Comparison of ENCODE assay signal across 26 cellular contexts in genomic region chr13:79062291-79062690, GRCh38.
"Had no signal": no experiment of that assay in that cellular context is flagged by ENCODE, and none has a peak within 500 bp of the region (broad histone marks: within the 10 kb centered on the region; RNA-seq: fewer than 3 reads in every experiment).

No MANE protein-coding gene starts in this region.

- H3K27ac ChIP-seq: epithelial cell of prostate, esophagus squamous epithelium, left lung, lower lobe of right lung, skin epidermis, thoracic aorta, upper lobe of left lung, vagina had no signal

- H3K36me3 ChIP-seq: esophagus squamous epithelium, left lung, lower lobe of right lung, thoracic aorta, upper lobe of left lung, vagina had no signal

- ATAC-seq: activated CD8-positive, alpha-beta memory T cell treated with anti-CD3 and anti-CD28 coated beads, Interleukin-2, amount 10 ng/mL, durations not matched to agents 7 days and 5 days; activated CD8-positive, alpha-beta T cell treated with anti-CD3 and anti-CD28 coated beads, Interleukin-2, amount 10 ng/mL, durations not matched to agents 7 days and 5 days; activated naive CD4-positive, alpha-beta T cell treated with anti-CD3 and anti-CD28 coated beads, Interleukin-2, amount 50 U/mL, for 72 hours; left lung; lower lobe of right lung; natural killer cell; sciatic nerve had no signal

- H3K4me1 ChIP-seq: esophagus squamous epithelium, left lung, lower lobe of right lung, upper lobe of left lung, vagina had no signal

- DNase-seq: activated B cell treated with CpG ODN at 0.5 μM for 24 hours; activated CD4-positive, alpha-beta T cell treated with anti-CD3 and anti-CD28 coated beads, Interleukin-2, amount 50 U/mL, for 1 hour; activated CD8-positive, alpha-beta memory T cell treated with anti-CD3 and anti-CD28 coated beads, Interleukin-2, amount 10 ng/mL, durations not matched to agents 7 days and 5 days; activated CD8-positive, alpha-beta T cell treated with anti-CD3 and anti-CD28 coated beads, Interleukin-2, amount 10 ng/mL, durations not matched to agents 7 days and 5 days; activated naive CD4-positive, alpha-beta T cell; activated T-cell treated with anti-CD3 and anti-CD28 coated beads, Interleukin-2, amount 50 U/mL, for 48 hours; dermis blood vessel endothelial cell; effector CD4-positive, alpha-beta T cell; esophagus squamous epithelium; foreskin melanocyte; lower lobe of right lung; mesenchymal stem cell; natural killer cell; posterior cingulate gyrus; stimulated activated CD4-positive, alpha-beta T cell treated with anti-CD3 and anti-CD28 coated beads, Interleukin-12 subunit alpha, Interleukin-12 subunit beta, amount 100 ng/mL, for 4 hours; stimulated activated CD4-positive, alpha-beta T cell treated with anti-CD3 and anti-CD28 coated beads, Interleukin-4, amount 100 ng/mL, for 1 hour; T-helper 2 cell had no signal

- H3K9me3 ChIP-seq: esophagus squamous epithelium, left lung, lower lobe of right lung, thoracic aorta, upper lobe of left lung, vagina had no signal

- H3K4me1 Mint-ChIP-seq: activated B cell treated with CpG ODN at 0.5 μM for 24 hours; activated CD8-positive, alpha-beta memory T cell treated with anti-CD3 and anti-CD28 coated beads, Interleukin-2, amount 10 ng/mL, durations not matched to agents 7 days and 5 days; natural killer cell had no signal

- H3K27me3 ChIP-seq: esophagus squamous epithelium, left lung, upper lobe of left lung, vagina had no signal

- H3K4me3 Mint-ChIP-seq: activated B cell treated with CpG ODN at 0.5 μM for 24 hours; activated CD8-positive, alpha-beta memory T cell treated with anti-CD3 and anti-CD28 coated beads, Interleukin-2, amount 10 ng/mL, durations not matched to agents 7 days and 5 days; activated CD8-positive, alpha-beta T cell treated with anti-CD3 and anti-CD28 coated beads, Interleukin-2, amount 10 ng/mL, durations not matched to agents 7 days and 5 days; natural killer cell; stimulated activated naive CD8-positive, alpha-beta T cell treated with anti-CD3 and anti-CD28 coated beads, Interleukin-15, Interleukin-2, amounts not matched to agents 100 ng/mL and 50 ng/mL, for 24 hours had no signal

- H3K36me3 Mint-ChIP-seq: activated CD8-positive, alpha-beta memory T cell treated with anti-CD3 and anti-CD28 coated beads, Interleukin-2, amount 10 ng/mL, durations not matched to agents 7 days and 5 days; activated naive CD4-positive, alpha-beta T cell treated with anti-CD3 and anti-CD28 coated beads, Interleukin-2, amount 50 U/mL, for 72 hours; natural killer cell had no signal

- H3K27ac Mint-ChIP-seq: activated B cell treated with CpG ODN at 0.5 μM for 24 hours; activated CD8-positive, alpha-beta memory T cell treated with anti-CD3 and anti-CD28 coated beads, Interleukin-2, amount 10 ng/mL, durations not matched to agents 7 days and 5 days; activated CD8-positive, alpha-beta T cell treated with anti-CD3 and anti-CD28 coated beads, Interleukin-2, amount 10 ng/mL, durations not matched to agents 7 days and 5 days; activated naive CD4-positive, alpha-beta T cell treated with anti-CD3 and anti-CD28 coated beads, Interleukin-2, amount 50 U/mL, for 72 hours; natural killer cell; stimulated activated naive CD8-positive, alpha-beta T cell treated with anti-CD3 and anti-CD28 coated beads, Interleukin-15, Interleukin-2, amounts not matched to agents 100 ng/mL and 50 ng/mL, for 24 hours had no signal

- H3K4me3 ChIP-seq: esophagus squamous epithelium, left lung, lower lobe of right lung, skin epidermis, thoracic aorta, upper lobe of left lung, vagina had no signal

- H3K9me3 Mint-ChIP-seq: activated B cell treated with CpG ODN at 0.5 μM for 24 hours; activated naive CD4-positive, alpha-beta T cell treated with anti-CD3 and anti-CD28 coated beads, Interleukin-2, amount 50 U/mL, for 72 hours; natural killer cell; stimulated activated naive CD8-positive, alpha-beta T cell treated with anti-CD3 and anti-CD28 coated beads, Interleukin-15, Interleukin-2, amounts not matched to agents 100 ng/mL and 50 ng/mL, for 24 hours had no signal
